Comparison of ENCODE assay signal across 23 cellular contexts in the genomic region with DNA sequence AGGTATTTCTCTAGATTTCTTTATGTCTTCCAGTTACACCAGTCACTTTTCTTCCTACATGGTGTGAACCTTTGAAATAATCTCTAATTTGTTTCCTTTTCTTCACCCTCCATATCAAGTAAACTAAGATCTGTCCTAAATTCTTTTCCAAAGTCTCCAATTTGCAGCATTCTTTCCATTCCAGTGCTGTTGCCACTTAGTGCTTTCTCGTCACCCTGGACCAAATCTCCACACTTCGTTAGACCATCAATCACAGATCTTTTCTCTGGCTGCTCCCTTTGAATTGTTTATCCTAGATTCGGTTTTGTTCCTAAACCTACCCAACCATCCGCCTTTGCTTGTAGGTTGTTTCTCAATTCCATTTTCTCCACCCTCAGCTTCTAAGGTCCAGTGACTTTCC.
"Had no signal": no experiment of that assay in that cellular context is flagged by ENCODE, and none has a peak within 500 bp of the region (broad histone marks: within the 10 kb centered on the region; RNA-seq: fewer than 3 reads in every experiment).

No MANE protein-coding gene starts in this region.

- H3K4me3 ChIP-seq: body of pancreas, colonic mucosa, gastroesophageal sphincter, heart right ventricle, hepatocyte had no signal

- H3K27ac ChIP-seq: body of pancreas, colonic mucosa, gastroesophageal sphincter, heart right ventricle, hepatocyte, VCaP had no signal

- H3K36me3 ChIP-seq: colonic mucosa, gastroesophageal sphincter, heart right ventricle had no signal

- H3K9me3 ChIP-seq: body of pancreas, colonic mucosa, gastroesophageal sphincter, heart right ventricle had no signal

- H3K4me1 ChIP-seq: body of pancreas, colonic mucosa, gastroesophageal sphincter, heart right ventricle had no signal

- DNase-seq: activated CD4-positive, alpha-beta memory T cell treated with anti-CD3 and anti-CD28 coated beads, Interleukin-2, amount 10 ng/mL, durations not matched to agents 7 days and 5 days; activated CD4-positive, alpha-beta T cell treated with anti-CD3 and anti-CD28 coated beads for 1 hour; activated CD4-positive, alpha-beta T cell treated with anti-CD3 and anti-CD28 coated beads for 4 hours; activated CD4-positive, alpha-beta T cell treated with anti-CD3 and anti-CD28 coated beads, Interleukin-2, amount 10 ng/mL, durations not matched to agents 7 days and 5 days; activated CD4-positive, alpha-beta T cell treated with anti-CD3 and anti-CD28 coated beads, Interleukin-2, amount 50 U/mL, for 4 hours; activated CD8-positive, alpha-beta memory T cell treated with anti-CD3 and anti-CD28 coated beads, Interleukin-2, amount 50 U/mL, for 48 hours; activated gamma-delta T cell; activated naive CD4-positive, alpha-beta T cell; activated naive CD4-positive, alpha-beta T cell treated with anti-CD3 and anti-CD28 coated beads, Interleukin-2, amount 10 ng/mL, durations not matched to agents 7 days and 5 days; activated naive CD8-positive, alpha-beta T cell treated with anti-CD3 and anti-CD28 coated beads, Interleukin-2, amount 10 ng/mL, durations not matched to agents 7 days and 5 days; activated T-cell treated with anti-CD3 and anti-CD28 coated beads for 4 hours; activated T-cell treated with anti-CD3 and anti-CD28 coated beads, Interleukin-2, amount 50 U/mL, for 24 hours; activated T-cell treated with anti-CD3 and anti-CD28 coated beads, Interleukin-2, amount 50 U/mL, for 72 hours; body of pancreas; caudate nucleus; colonic mucosa; effector CD8-positive, alpha-beta T cell; foreskin fibroblast; heart right ventricle; T-helper 2 cell had no signal
